Comparison of ENCODE assay signal across 11 cellular contexts in genomic region chr12:122867701-122868461, GRCh38. TPM values are rescaled to one million over a fixed set of nuclear protein-coding genes. Genes with fewer than 3 reads are reported as not detected.
DNase-seq lines count a peak whose midpoint lies in the region; ATAC-seq and TF ChIP-seq lines count a peak whose summit lies in the region.
"Had no signal": no experiment of that assay in that cellular context is flagged by ENCODE, and none has a peak within 500 bp of the region (broad histone marks: within the 10 kb centered on the region; RNA-seq: fewer than 3 reads in every experiment).

No MANE protein-coding gene starts in this region.

- DNase-seq in DND-41 (no peak), NCI-H526 treated with DMSO at 0.1 percent for 48 hours (lab: John Stamatoyannopoulos, UW) (peak; percentile 18), epithelial cell of proximal tubule (ENCODE audit: low read depth) (no peak), neuronal stem cell (ENCODE audit: low spot score) (no peak), T-helper 2 cell (no peak), omental fat pad (ENCODE audit: low spot score) (no peak), LoVo (ENCODE audit: low spot score) (no peak), T1000 (lab: John Stamatoyannopoulos, UW) (no peak)
- DNase-seq: naive thymus-derived CD4-positive, alpha-beta T cell; T-helper 1 cell had no signal

- peak; percentile 40 for TF ChIP-seq CTCF in DND-41 (IDR thresholded peaks at IDR 0.05; ENCODE audit: borderline replicate concordance, extremely low read depth, low read length, poor library complexity, severe bottlenecking)
- peak; percentile 49 for TF ChIP-seq CTCF in epithelial cell of proximal tubule (conservative IDR thresholded peaks at IDR 0.05; ENCODE audit: low read depth, low read length)
- no peak for TF ChIP-seq CTCF in omental fat pad (IDR thresholded peaks at IDR 0.05)

- no peak overlapping the region for H3K4me3 ChIP-seq in DND-41 (ENCODE audit: low read depth in 1 of 2, low read length in 2 of 2)
- no peak overlapping the region for H3K4me3 ChIP-seq in epithelial cell of proximal tubule (ENCODE audit: low read depth, low read length)
- no peak overlapping the region for H3K4me3 ChIP-seq in neuronal stem cell (ENCODE audit: low read length in 2 of 2)

- H3K9ac ChIP-seq in DND-41 (ENCODE audit: low read depth, low read length): no peak overlapping the region
- H3K9ac ChIP-seq in neuronal stem cell (ENCODE audit: low read depth, low read length, poor library complexity): peak overlapping the region; percentile 60

- H3K4ac ChIP-seq in neuronal stem cell (ENCODE audit: low read length): no peak overlapping the region

- ATAC-seq in DND-41 (ENCODE audit: insufficient read depth, low read depth) (peak; percentile 25; the same call in 1 of the 3 replicates), omental fat pad (ENCODE audit: low FRiP score) (no peak)
- ATAC-seq: naive thymus-derived CD4-positive, alpha-beta T cell had no signal

- H4K8ac ChIP-seq in neuronal stem cell (ENCODE audit: low read depth, low read length): no peak overlapping the region

- no peak overlapping the region for H4K91ac ChIP-seq in neuronal stem cell (ENCODE audit: low read depth, low read length, poor library complexity)

- no CpG with 5 or more reads among the region's 33 CpGs for WGBS in neuronal stem cell (ENCODE audit: extremely low coverage in 2 of 2, insufficient read length in 2 of 2, insufficient replicate concordance in 1 of 2), 2 donors

- H4K20me1 ChIP-seq in DND-41 (ENCODE audit: insufficient read depth, low read length): peaks cover 30% of the 10 kb centered on the region; the same call in 1 of the 2 replicates

- no peak overlapping the region for H2AFZ ChIP-seq in DND-41 (ENCODE audit: low read depth, low read length)
- H2AFZ ChIP-seq in neuronal stem cell (ENCODE audit: low read length): no peak overlapping the region

- H3K18ac ChIP-seq in neuronal stem cell (ENCODE audit: low read length): no peak overlapping the region

- peak overlapping the region; percentile 26 for H2BK5ac ChIP-seq in neuronal stem cell (ENCODE audit: low read length)

- H2BK12ac ChIP-seq in neuronal stem cell (ENCODE audit: low read length): no peak overlapping the region

- H3K27ac ChIP-seq in DND-41 (ENCODE audit: low read length) (no peak overlapping the region), neuronal stem cell (replicated peaks; ENCODE audit: low read length) (no peak overlapping the region)
- H3K27ac ChIP-seq: HL-60 had no signal

- no peaks in the 10 kb centered on the region for H3K4me1 ChIP-seq in DND-41 (ENCODE audit: insufficient read depth, low read length)
- H3K4me1 ChIP-seq in neuronal stem cell (ENCODE audit: control insufficient read depth in 2 of 2, insufficient read depth in 1 of 2, low read depth in 1 of 2, low read length in 2 of 2): peaks cover 20 to 28% of the 10 kb centered on the region in 2 donors

- H3K79me2 ChIP-seq in DND-41 (ENCODE audit: insufficient read depth, low read length): peaks cover 17% of the 10 kb centered on the region

- no peak overlapping the region for H2BK120ac ChIP-seq in neuronal stem cell (ENCODE audit: low read depth, low read length)

- no peak overlapping the region for H3K14ac ChIP-seq in neuronal stem cell (ENCODE audit: low read length)

- H3K27me3 ChIP-seq in DND-41 (ENCODE audit: insufficient read depth, low read length, poor library complexity) (no peaks in the 10 kb centered on the region), neuronal stem cell (ENCODE audit: control insufficient read depth in 3 of 3, insufficient read depth in 3 of 3, low read depth in 1 of 3, low read length in 3 of 3) (no peaks in the 10 kb centered on the region)

- H3K23ac ChIP-seq in neuronal stem cell (ENCODE audit: low read depth, low read length, poor library complexity): peak overlapping the region; percentile 71

- H3K36me3 ChIP-seq in DND-41 (ENCODE audit: insufficient read depth, low read length) (peaks cover 68% of the 10 kb centered on the region), neuronal stem cell (replicated peaks in 1 of 2; ENCODE audit: control insufficient read depth in 2 of 2, insufficient read depth in 2 of 2, low read length in 2 of 2) (peaks cover 36 to 76% of the 10 kb centered on the region in 2 donors)

- H2AK5ac ChIP-seq in neuronal stem cell (ENCODE audit: low read depth, low read length): no peak overlapping the region

- H3K9me3 ChIP-seq in DND-41 (ENCODE audit: insufficient read depth, low read length, severe bottlenecking) (no peaks in the 10 kb centered on the region), neuronal stem cell (replicated peaks in 1 of 2; ENCODE audit: control insufficient read depth in 2 of 2, insufficient read depth in 1 of 2, low read depth in 1 of 2, low read length in 2 of 2) (peaks cover 0 to 2% of the 10 kb centered on the region in 2 donors)

- no peaks in the 10 kb centered on the region for H3K79me1 ChIP-seq in neuronal stem cell (ENCODE audit: low read depth, low read length)

- H3K4me2 ChIP-seq in DND-41 (ENCODE audit: insufficient read depth, low read length): no peak overlapping the region
- no peak overlapping the region for H3K4me2 ChIP-seq in neuronal stem cell (ENCODE audit: insufficient read depth, low read length, poor library complexity, severe bottlenecking)

- no peak overlapping the region for H2BK15ac ChIP-seq in neuronal stem cell (ENCODE audit: low read length)

RNA-seq across cellular contexts. Expression of gene VPS37B, which starts 28.0 kb away (rescaled TPM):
- 58.9 and 73.4 TPM in 2 replicates for total RNA-seq in epithelial cell of proximal tubule
- polyA plus RNA-seq in neuronal stem cell (2013, experiment 1 of 2): 26.4 TPM
- 26.7 TPM for polyA plus RNA-seq in neuronal stem cell (2013, experiment 2 of 2)
- total RNA-seq in omental fat pad: 10 to 100 TPM; 20.7 to 45.0 (median 35.2) TPM

RNA-seq across cellular contexts. Expression of gene HIP1R, which starts 32.6 kb away (rescaled TPM):
- 66.4 and 91.0 TPM in 2 replicates for total RNA-seq in epithelial cell of proximal tubule
- polyA plus RNA-seq in neuronal stem cell (2013, experiment 1 of 2): 16.8 TPM
- 16.3 TPM for polyA plus RNA-seq in neuronal stem cell (2013, experiment 2 of 2)
- 10 to 100 TPM; 11.4 to 65.6 (median 22.2) TPM for total RNA-seq in omental fat pad

Comparison
In these comparisons a context has a peak if more than half of its experiments do, and no peak if none do; other contexts are left out.
1. CTCF ChIP-seq: peak in DND-41 (single experiment) and epithelial cell of proximal tubule (single experiment); none in omental fat pad (0 of 3).